Comparison of ENCODE assay signal across 1 cellular context in the genomic region with DNA sequence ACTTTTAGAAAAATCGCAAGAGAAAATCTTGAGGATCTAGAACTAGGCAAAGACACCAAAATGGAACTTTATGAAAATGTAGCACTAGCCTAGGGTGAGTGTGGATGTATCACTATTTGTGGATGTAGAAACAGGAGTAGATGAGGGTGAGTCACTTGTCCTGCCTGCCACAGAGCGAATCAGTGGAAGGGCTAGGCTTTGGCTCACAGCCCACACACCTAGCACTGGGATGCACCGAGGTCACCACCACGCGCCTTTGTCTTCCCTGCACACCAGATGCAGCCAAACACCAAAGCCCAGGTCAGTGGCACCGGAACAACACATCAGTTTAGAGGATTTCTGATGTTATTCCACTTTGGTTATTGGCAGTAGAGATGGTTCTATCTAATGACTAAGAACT.
TF ChIP-seq lines count a peak whose summit lies in the region.

No MANE protein-coding gene starts in this region.

TF ChIP-seq in IMR-90, 13 proteins besides CTCF, POLR2A, EP300 and RAD21:
- TF ChIP-seq SMC3 (IDR thresholded peaks at IDR 0.05; ENCODE audit: low read depth, low read length) (no peak), MXI1 (IDR thresholded peaks at IDR 0.05; ENCODE audit: borderline replicate concordance, low read depth, low read length) (no peak), RFX5 (IDR thresholded peaks at IDR 0.05; ENCODE audit: low read depth, low read length) (no peak), CHD1 (IDR thresholded peaks at IDR 0.05; ENCODE audit: low read depth, low read length) (no peak), MAFK (IDR thresholded peaks at IDR 0.05; ENCODE audit: low read depth, low read length) (no peak), FOS (IDR thresholded peaks at IDR 0.05; ENCODE audit: low read depth, low read length) (no peak), NFE2L2 (IDR thresholded peaks at IDR 0.05; ENCODE audit: low read depth, low read length) (no peak), CEBPB (IDR thresholded peaks at IDR 0.05; ENCODE audit: low read depth, low read length) (no peak), BHLHE40 (IDR thresholded peaks at IDR 0.05; ENCODE audit: low read depth, low read length) (no peak), RCOR1 (IDR thresholded peaks at IDR 0.05; ENCODE audit: insufficient replicate concordance, low read length) (no peak), MAZ (IDR thresholded peaks at IDR 0.05; ENCODE audit: borderline replicate concordance, low read depth, low read length) (no peak), USF2 (IDR thresholded peaks at IDR 0.05; ENCODE audit: low read depth, low read length) (no peak)
- TF ChIP-seq, protein P1, sequence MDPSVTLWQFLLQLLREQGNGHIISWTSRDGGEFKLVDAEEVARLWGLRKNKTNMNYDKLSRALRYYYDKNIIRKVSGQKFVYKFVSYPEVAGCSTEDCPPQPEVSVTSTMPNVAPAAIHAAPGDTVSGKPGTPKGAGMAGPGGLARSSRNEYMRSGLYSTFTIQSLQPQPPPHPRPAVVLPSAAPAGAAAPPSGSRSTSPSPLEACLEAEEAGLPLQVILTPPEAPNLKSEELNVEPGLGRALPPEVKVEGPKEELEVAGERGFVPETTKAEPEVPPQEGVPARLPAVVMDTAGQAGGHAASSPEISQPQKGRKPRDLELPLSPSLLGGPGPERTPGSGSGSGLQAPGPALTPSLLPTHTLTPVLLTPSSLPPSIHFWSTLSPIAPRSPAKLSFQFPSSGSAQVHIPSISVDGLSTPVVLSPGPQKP (IDR thresholded peaks at IDR 0.05; ENCODE audit: borderline replicate concordance, low read depth, low read length) = no peak
